In genomic region chr6:42450314-42451145, GRCh38 we compare ENCODE assay signal across 1 cellular context.
A peak's percentile ranks its signal among the peaks of the same experiment; 100 is the strongest.
TF ChIP-seq lines count a peak whose summit lies in the region.

No MANE protein-coding gene starts in this region.

TF ChIP-seq in WTC11, 78 proteins besides CTCF, POLR2A, EP300 and RAD21 (continued from another document):
- peak; percentile 44; the same call in 1 of the 2 replicates for TF ChIP-seq ARID4B (CRISPR knock-in tag; IDR thresholded peaks at IDR 0.05; ENCODE audit: borderline replicate concordance)
TF ChIP-seq in WTC11: peak in this region for 2.
